Comparison of ENCODE assay signal across 16 cellular contexts in genomic region chr12:77895699-77896098, GRCh38.
DNase-seq lines count a peak whose midpoint lies in the region; TF ChIP-seq lines count a peak whose summit lies in the region.
"Had no signal": no experiment of that assay in that cellular context is flagged by ENCODE, and none has a peak within 500 bp of the region (broad histone marks: within the 10 kb centered on the region; RNA-seq: fewer than 3 reads in every experiment).

No MANE protein-coding gene starts in this region.

- no peak for TF ChIP-seq POLR2A in adrenal gland (IDR thresholded peaks at IDR 0.05)

- H3K9me3 ChIP-seq in DOHH2 (ENCODE audit: control insufficient read depth, insufficient read depth, low read length) (no peaks in the 10 kb centered on the region), OCI-LY7 (ENCODE audit: low read length) (0 out of 2 replicates have a peak, but pooled peaks cover 5% of the 10 kb centered on the region), adrenal gland (replicated peaks in 1 of 3) (no peaks in the 10 kb centered on the region)

- peak overlapping the region; percentile 52 for H3K4me2 ChIP-seq in DOHH2 (ENCODE audit: low read length)
- H3K4me2 ChIP-seq in OCI-LY7 (ENCODE audit: low read length) = peak overlapping the region; percentile 46
- H3K4me2 ChIP-seq: BLaER1 treated with 17β-estradiol and CSF1 and Interleukin-3, amounts not matched to agents 10 nM and 100 nM had no signal

- H4K20me1 ChIP-seq in DOHH2 (ENCODE audit: control insufficient read depth, insufficient read depth, low read depth, low read length) = no peaks in the 10 kb centered on the region
- no peaks in the 10 kb centered on the region for H4K20me1 ChIP-seq in OCI-LY7 (ENCODE audit: insufficient read depth, low read length)
- H4K20me1 ChIP-seq: BLaER1 treated with 17β-estradiol and CSF1 and Interleukin-3, amounts not matched to agents 10 nM and 100 nM had no signal

- no peaks in the 10 kb centered on the region for H3K27me3 ChIP-seq in DOHH2 (ENCODE audit: control insufficient read depth, low read length)
- no peaks in the 10 kb centered on the region for H3K27me3 ChIP-seq in adrenal gland
- H3K27me3 ChIP-seq: BLaER1 treated with 17β-estradiol and CSF1 and Interleukin-3, amounts not matched to agents 10 nM and 100 nM had no signal

- H3K4me3 ChIP-seq in DOHH2 (ENCODE audit: low read length) (peak overlapping the region; percentile 36), OCI-LY7 (ENCODE audit: low read depth, low read length, poor library complexity, severe bottlenecking) (peak overlapping the region; percentile 1), adrenal gland (no peak overlapping the region)
- H3K4me3 ChIP-seq: BLaER1 treated with 17β-estradiol and CSF1 and Interleukin-3, amounts not matched to agents 10 nM and 100 nM; GM12878 had no signal

- peak overlapping the region; percentile 45 for H3K27ac ChIP-seq in DOHH2 (ENCODE audit: low read depth, low read length)
- peak overlapping the region; percentile 15 for H3K27ac ChIP-seq in OCI-LY7 (ENCODE audit: low read depth, low read length, poor library complexity, severe bottlenecking)
- no peak overlapping the region for H3K27ac ChIP-seq in adrenal gland
- H3K27ac ChIP-seq: BLaER1 treated with 17β-estradiol and CSF1 and Interleukin-3, amounts not matched to agents 10 nM and 100 nM; HL-60 had no signal

- no peaks in the 10 kb centered on the region for H3F3A ChIP-seq in DOHH2 (ENCODE audit: control insufficient read depth, insufficient read depth)

- H3K9me2 ChIP-seq in DOHH2 (replicated peaks; ENCODE audit: control insufficient read depth, low read length) (no peaks in the 10 kb centered on the region), OCI-LY7 (ENCODE audit: insufficient read depth, low read length) (no peaks in the 10 kb centered on the region)

- DNase-seq in NCI-H146 (lab: John Stamatoyannopoulos, UW) (peak; percentile 20), OCI-LY7 (ENCODE audit: low spot score) (no peak), adrenal gland (no peak), NK-92 (lab: John Stamatoyannopoulos, UW; ENCODE audit: unreplicated experiment) (no peak), NCI-H1092 treated with DMSO at 0.1 percent for 48 hours (lab: John Stamatoyannopoulos, UW) (no peak), posterior vena cava (ENCODE audit: low spot score) (no peak)
- DNase-seq: Calu3; CD8-positive, alpha-beta T cell; DMS79 treated with DMSO at 0.1 percent for 48 hours; EL; GOT3; H7 had no signal

- H3K4me1 ChIP-seq in DOHH2 (ENCODE audit: control insufficient read depth, low read length) (peaks cover 29% of the 10 kb centered on the region), OCI-LY7 (ENCODE audit: insufficient read depth, low read length, poor library complexity, severe bottlenecking) (peaks cover 33% of the 10 kb centered on the region), adrenal gland (replicated peaks in 1 of 2) (no peaks in the 10 kb centered on the region)

- H3K36me3 ChIP-seq in DOHH2 (ENCODE audit: control insufficient read depth, low read length) (no peaks in the 10 kb centered on the region), OCI-LY7 (ENCODE audit: insufficient read depth, low read length) (no peaks in the 10 kb centered on the region), adrenal gland (replicated peaks in 1 of 2) (no peaks in the 10 kb centered on the region)
- H3K36me3 ChIP-seq: BLaER1 treated with 17β-estradiol and CSF1 and Interleukin-3, amounts not matched to agents 10 nM and 100 nM had no signal

- no TSS peak for BruUV-seq in OCI-LY7 (replicated peaks; lab: Mats Ljungman, UMichigan)

- CTCF ChIA-PET in OCI-LY7 (lab: Charles Lee; ENCODE audit: unreplicated experiment) = no interaction called here

- TF ChIP-seq CTCF in DOHH2 (IDR thresholded peaks at IDR 0.05; ENCODE audit: low read depth, low read length, poor library complexity, severe bottlenecking) = no peak
- TF ChIP-seq CTCF in OCI-LY7 (conservative IDR thresholded peaks at IDR 0.05; ENCODE audit: low read length) = no peak
- TF ChIP-seq CTCF in adrenal gland (IDR thresholded peaks at IDR 0.05) = no peak

- H3K79me2 ChIP-seq in DOHH2 (ENCODE audit: control insufficient read depth, low read length) (no peaks in the 10 kb centered on the region), OCI-LY7 (ENCODE audit: insufficient read depth, low read depth, low read length) (no peaks in the 10 kb centered on the region)

- intact Hi-C loops in OCI-LY7 (cut with micrococcal nuclease; ENCODE audit: unreplicated experiment) = no loop called here
- intact Hi-C loops in adrenal gland (cut with DNase I) = no loop called here
- intact Hi-C loops in posterior vena cava (cut with DNase I) = no loop called here

- H2AFZ ChIP-seq in OCI-LY7 (ENCODE audit: low read length) = peak overlapping the region; percentile 84; the same call in 1 of the 2 replicates

- POLR2A ChIA-PET in OCI-LY7 (lab: Charles Lee) = interaction anchor here (0.5 kb wide), 1 partner anchor 253 kb away, joined by 3 read pairs; no protein-coding TSS in a partner anchor

Comparison
In these comparisons a context has a peak if more than half of its experiments do, and no peak if none do; other contexts are left out.
1. H3K27ac ChIP-seq: peak in DOHH2 (single experiment) and OCI-LY7 (single experiment); none in adrenal gland (0 of 5).
2. H3K4me3 ChIP-seq: peak in DOHH2 (single experiment) and OCI-LY7 (single experiment); none in adrenal gland (0 of 4).